1 cellular context compared by ENCODE assay signal in the genomic region with DNA sequence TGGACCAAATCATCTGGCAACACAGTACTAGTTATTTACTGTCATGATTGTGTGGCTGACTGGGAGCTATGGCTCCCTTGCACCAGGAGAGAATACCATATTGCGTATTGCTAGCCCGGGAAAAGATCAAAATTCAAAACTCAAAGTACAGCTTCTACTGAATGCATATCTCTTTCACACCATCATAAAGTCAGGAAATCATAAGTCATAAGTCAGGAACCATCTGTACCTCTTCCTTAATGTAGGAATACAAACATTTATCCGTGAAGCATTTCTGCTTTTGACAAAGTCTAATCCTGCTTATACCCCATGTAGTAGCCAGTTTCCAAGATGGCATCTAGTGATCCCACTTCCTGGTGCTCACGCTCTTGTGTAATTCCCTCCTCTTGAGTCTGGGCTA.
TF ChIP-seq lines count a peak whose summit lies in the region.

No MANE protein-coding gene starts in this region.

TF ChIP-seq in endothelial cell of umbilical vein, 7 proteins besides CTCF, POLR2A, EP300 and RAD21:
- TF ChIP-seq EZH2 (IDR thresholded peaks at IDR 0.05; ENCODE audit: borderline replicate concordance, low read depth, low read length, severe bottlenecking) (no peak), FOS (IDR thresholded peaks at IDR 0.05; ENCODE audit: borderline replicate concordance, insufficient read depth, low read length) (no peak), GATA2 (IDR thresholded peaks at IDR 0.05; ENCODE audit: insufficient read depth, insufficient read length, low read depth, low read length) (no peak), JUN (IDR thresholded peaks at IDR 0.05; ENCODE audit: borderline replicate concordance, insufficient read depth, insufficient read length, low read depth) (no peak), POLR2AphosphoS5 (IDR thresholded peaks at IDR 0.05; ENCODE audit: insufficient read depth, low read depth, low read length) (no peak), MYC (IDR thresholded peaks at IDR 0.05; ENCODE audit: low read depth, low read length) (no peak)
- TF ChIP-seq, protein P1, sequence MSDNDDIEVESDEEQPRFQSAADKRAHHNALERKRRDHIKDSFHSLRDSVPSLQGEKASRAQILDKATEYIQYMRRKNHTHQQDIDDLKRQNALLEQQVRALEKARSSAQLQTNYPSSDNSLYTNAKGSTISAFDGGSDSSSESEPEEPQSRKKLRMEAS (IDR thresholded peaks at IDR 0.05; ENCODE audit: insufficient read depth, insufficient read length), result no peak
